9 cellular contexts compared by ENCODE assay signal in genomic region chr21:35616090-35616489, GRCh38.
DNase-seq lines count a peak whose midpoint lies in the region; ATAC-seq and TF ChIP-seq lines count a peak whose summit lies in the region.
"Had no signal": no experiment of that assay in that cellular context is flagged by ENCODE, and none has a peak within 500 bp of the region (broad histone marks: within the 10 kb centered on the region; RNA-seq: fewer than 3 reads in every experiment).

No MANE protein-coding gene starts in this region.

- DNase-seq in AG09309 (ENCODE audit: low read depth): peak; percentile 56
- DNase-seq in HFF-Myc (ENCODE audit: extremely low read depth, low read depth): no peak
- no peak for DNase-seq in adrenal gland
- DNase-seq in left lung: no peak
- DNase-seq in central memory CD4-positive, alpha-beta T cell: no peak
- no peak for DNase-seq in activated naive CD4-positive, alpha-beta T cell treated with Interleukin-2 at 50 U/mL for 16 hours
- no peak for DNase-seq in prostate gland (ENCODE audit: low spot score)

- peak; percentile 43 for TF ChIP-seq CTCF in AG09309 (IDR thresholded peaks at IDR 0.05; ENCODE audit: control insufficient read depth, insufficient read depth, low read depth, low read length, missing control alignments)
- peak; percentile 22 for TF ChIP-seq CTCF in HFF-Myc (IDR thresholded peaks at IDR 0.05; ENCODE audit: low read depth, low read length, missing control alignments)
- TF ChIP-seq CTCF in adrenal gland (IDR thresholded peaks at IDR 0.05): peak; percentile 18 to 69 (median 52)
- peak in 1 of 2 donors; percentile 14 for TF ChIP-seq CTCF in left lung (IDR thresholded peaks at IDR 0.05)
- TF ChIP-seq CTCF in prostate gland (IDR thresholded peaks at IDR 0.05): peak in 2 of 4 experiments; percentile 39 to 53

- H3K4me3 ChIP-seq in AG09309 (ENCODE audit: control insufficient read depth, low read depth, low read length) (no peak overlapping the region), HFF-Myc (replicated peaks; ENCODE audit: low read depth, low read length) (no peak overlapping the region), adrenal gland (no peak overlapping the region), left lung (no peak overlapping the region), prostate gland (no peak overlapping the region)
- H3K4me3 ChIP-seq: skin epidermis had no signal

- TF ChIP-seq POLR2A in adrenal gland (IDR thresholded peaks at IDR 0.05) (no peak), prostate gland (IDR thresholded peaks at IDR 0.05) (no peak), GM18505 (IDR thresholded peaks at IDR 0.05; ENCODE audit: borderline replicate concordance, extremely low read depth, insufficient read depth, insufficient read length) (no peak)

- H3K36me3 ChIP-seq in adrenal gland (replicated peaks in 1 of 2) (no peaks in the 10 kb centered on the region), left lung (no peaks in the 10 kb centered on the region), prostate gland (no peaks in the 10 kb centered on the region)

- WGBS in adrenal gland, 4 donors: 15 to 32% (median 23%) methylated on average over 4 of the region's 4 CpGs
- 28% methylated on average over 4 of the region's 4 CpGs for WGBS in prostate gland

- no peaks in the 10 kb centered on the region for H3K27me3 ChIP-seq in adrenal gland
- peaks cover 0 to 3% of the 10 kb centered on the region in 2 donors for H3K27me3 ChIP-seq in left lung
- H3K27me3 ChIP-seq in prostate gland (replicated peaks; ENCODE audit: insufficient read depth): no peaks in the 10 kb centered on the region

- H3K4me1 ChIP-seq in adrenal gland (replicated peaks in 1 of 2) (peaks cover 0 to 8% of the 10 kb centered on the region in 2 donors), left lung (peaks cover 0 to 11% of the 10 kb centered on the region in 2 donors), prostate gland (replicated peaks) (no peaks in the 10 kb centered on the region)

- H3K27ac ChIP-seq in adrenal gland (no peak overlapping the region), left lung (no peak overlapping the region), prostate gland (no peak overlapping the region)

- peak; percentile 60 for ATAC-seq in left lung
- ATAC-seq in GM18505 (IDR thresholded peaks at IDR 0.05; ENCODE audit: unreplicated experiment): no peak

- no peaks in the 10 kb centered on the region for H3K9me3 ChIP-seq in adrenal gland (replicated peaks in 1 of 3)
- H3K9me3 ChIP-seq in left lung: no peaks in the 10 kb centered on the region
- H3K9me3 ChIP-seq in prostate gland: no peaks in the 10 kb centered on the region

- intact Hi-C loops in adrenal gland (cut with DNase I): no loop called here
- intact Hi-C loops in left lung (cut with DNase I): no loop called here
- intact Hi-C loops in prostate gland (cut with DNase I): no loop called here
